ENCODE assay signal across 1 cellular context in the genomic region with DNA sequence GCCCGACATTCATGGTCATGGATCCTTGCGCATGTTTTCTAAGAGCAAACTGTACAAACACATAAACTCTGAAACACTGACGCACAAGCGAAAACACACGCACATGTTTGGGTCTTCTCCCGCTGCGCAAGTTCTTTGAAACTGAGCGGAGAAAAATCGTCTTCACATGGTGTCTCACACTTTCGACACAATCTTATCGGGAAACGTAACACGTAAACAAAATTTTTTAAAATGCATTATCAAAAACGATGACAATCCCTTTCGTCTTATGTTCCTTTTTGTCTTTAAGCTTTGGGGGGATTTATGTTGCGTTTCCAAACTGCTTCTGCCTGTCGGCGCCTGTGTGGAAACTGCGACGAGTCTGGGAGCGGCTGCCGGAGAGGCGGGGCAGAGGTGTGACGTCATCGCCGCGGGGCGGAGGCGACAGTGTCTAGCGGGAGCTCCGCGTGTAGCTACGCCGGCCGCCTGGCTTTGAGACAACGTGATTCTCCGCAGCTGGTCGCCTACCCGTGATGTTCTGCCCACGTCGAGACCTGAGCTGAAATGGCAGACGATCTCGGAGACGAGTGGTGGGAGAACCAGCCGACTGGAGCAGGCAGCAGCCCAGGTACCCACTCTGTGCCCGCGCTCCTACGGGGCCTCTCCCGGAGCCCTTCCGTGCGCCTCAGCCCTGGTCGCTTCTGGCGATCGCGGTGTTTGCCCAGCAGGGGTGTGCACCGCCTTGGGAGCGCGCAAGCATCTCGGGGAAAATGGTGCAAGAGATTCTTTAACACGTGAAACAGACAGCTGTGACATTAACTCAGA.
A peak's percentile ranks its signal among the peaks of the same experiment; 100 is the strongest.
TF ChIP-seq lines count a peak whose summit lies in the region.

A gene (plus strand): TSS at position 426 of the 804 bp plus-strand sequence.

TF ChIP-seq in A549, 52 proteins besides CTCF, POLR2A, EP300 and RAD21 (continued from another document):
- no peak for TF ChIP-seq HOXA7 (CRISPR knock-in tag; IDR thresholded peaks at IDR 0.05)
- peak; percentile 89; the same call in 1 of the 2 replicates for TF ChIP-seq MYC (IDR thresholded peaks at IDR 0.05; ENCODE audit: borderline replicate concordance, low read length)
